8 cellular contexts compared by ENCODE assay signal in genomic region chr18:55781481-55781957, GRCh38.
DNase-seq lines count a peak whose midpoint lies in the region; ATAC-seq and FAIRE-seq lines count a peak whose summit lies in the region.

No MANE protein-coding gene starts in this region.

- peak; percentile 26 for FAIRE-seq in endometrium (lab: Jason Lieb, UNC)

- peak; percentile 11 for DNase-seq in NCI-H1436 (lab: John Stamatoyannopoulos, UW)
- no peak for DNase-seq in NCI-H1436 treated with DMSO at 0.1 percent for 48 hours (lab: John Stamatoyannopoulos, UW)
- peak; percentile 74 to 84 for DNase-seq in NCI-H526 (lab: John Stamatoyannopoulos, UW)
- DNase-seq in medulla oblongata (ENCODE audit: extremely low spot score), result peak; percentile 90
- DNase-seq in activated CD4-positive, alpha-beta T cell treated with anti-CD3 and anti-CD28 coated beads for 48 hours, result no peak

- ATAC-seq in GM19324 (IDR thresholded peaks at IDR 0.05; ENCODE audit: low FRiP score, unreplicated experiment) (no peak), HG02885 (IDR thresholded peaks at IDR 0.05; ENCODE audit: poor library complexity, unreplicated experiment) (no peak)

Comparison
In these comparisons a context has a peak if more than half of its experiments do, and no peak if none do; other contexts are left out.
1. DNase-seq: peak in NCI-H1436 (single experiment), NCI-H526 (2 of 2) and medulla oblongata (single experiment); none in NCI-H1436 treated with DMSO at 0.1 percent for 48 hours (single experiment) and activated CD4-positive, alpha-beta T cell treated with anti-CD3 and anti-CD28 coated beads for 48 hours (single experiment).